Comparison of ENCODE assay signal across 1 cellular context in genomic region chr3:13146643-13147143, GRCh38.
TF ChIP-seq lines count a peak whose summit lies in the region.

No MANE protein-coding gene starts in this region.

TF ChIP-seq in WTC11, 78 proteins besides CTCF, POLR2A, EP300 and RAD21 (continued from another document):
- TF ChIP-seq AR (CRISPR knock-in tag; IDR thresholded peaks at IDR 0.05) (no peak), JUN (CRISPR knock-in tag; IDR thresholded peaks at IDR 0.05) (no peak), TEAD1 (CRISPR knock-in tag; IDR thresholded peaks at IDR 0.05) (no peak), HMGXB4 (CRISPR knock-in tag; IDR thresholded peaks at IDR 0.05) (no peak), CBFB (CRISPR knock-in tag; IDR thresholded peaks at IDR 0.05; ENCODE audit: low read depth) (no peak)
- TF ChIP-seq, protein P1, sequence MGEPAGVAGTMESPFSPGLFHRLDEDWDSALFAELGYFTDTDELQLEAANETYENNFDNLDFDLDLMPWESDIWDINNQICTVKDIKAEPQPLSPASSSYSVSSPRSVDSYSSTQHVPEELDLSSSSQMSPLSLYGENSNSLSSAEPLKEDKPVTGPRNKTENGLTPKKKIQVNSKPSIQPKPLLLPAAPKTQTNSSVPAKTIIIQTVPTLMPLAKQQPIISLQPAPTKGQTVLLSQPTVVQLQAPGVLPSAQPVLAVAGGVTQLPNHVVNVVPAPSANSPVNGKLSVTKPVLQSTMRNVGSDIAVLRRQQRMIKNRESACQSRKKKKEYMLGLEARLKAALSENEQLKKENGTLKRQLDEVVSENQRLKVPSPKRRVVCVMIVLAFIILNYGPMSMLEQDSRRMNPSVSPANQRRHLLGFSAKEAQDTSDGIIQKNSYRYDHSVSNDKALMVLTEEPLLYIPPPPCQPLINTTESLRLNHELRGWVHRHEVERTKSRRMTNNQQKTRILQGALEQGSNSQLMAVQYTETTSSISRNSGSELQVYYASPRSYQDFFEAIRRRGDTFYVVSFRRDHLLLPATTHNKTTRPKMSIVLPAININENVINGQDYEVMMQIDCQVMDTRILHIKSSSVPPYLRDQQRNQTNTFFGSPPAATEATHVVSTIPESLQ (CRISPR knock-in tag; IDR thresholded peaks at IDR 0.05): no peak
